Comparison of ENCODE assay signal across 2 cellular contexts in the genomic region with DNA sequence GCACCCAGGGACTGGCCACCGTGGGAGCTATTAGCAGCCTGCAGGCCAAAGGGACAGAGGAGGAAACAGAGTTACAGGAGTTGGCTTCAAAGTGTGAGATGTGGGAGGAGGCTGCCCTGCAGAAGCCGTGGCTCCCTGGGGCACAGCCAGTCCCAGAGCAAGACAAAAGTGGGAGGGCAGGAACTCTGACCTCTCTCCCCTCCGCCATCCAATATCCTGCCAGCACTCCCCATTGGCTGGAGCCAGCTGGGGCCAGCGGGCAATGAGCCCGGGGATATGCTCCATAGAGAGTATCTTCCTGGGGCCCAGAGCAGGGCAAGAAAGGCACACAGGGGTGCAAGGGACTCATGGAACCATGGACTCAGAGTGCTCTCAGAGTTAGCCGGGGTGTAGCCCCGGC.
TF ChIP-seq lines count a peak whose summit lies in the region.

No MANE protein-coding gene starts in this region.

TF ChIP-seq in GM23338, 12 proteins besides CTCF, POLR2A, EP300 and RAD21 (continued from another document):
- TF ChIP-seq REST (IDR thresholded peaks at IDR 0.05; ENCODE audit: unreplicated experiment): no peak
- TF ChIP-seq STAT1 (IDR thresholded peaks at IDR 0.05; ENCODE audit: unreplicated experiment): no peak
- no peak for TF ChIP-seq NANOG (IDR thresholded peaks at IDR 0.05; ENCODE audit: borderline replicate concordance)
- TF ChIP-seq ZNF331 (CRISPR knock-in tag; IDR thresholded peaks at IDR 0.05; ENCODE audit: low read depth): no peak
- no peak for TF ChIP-seq EZH2 (IDR thresholded peaks at IDR 0.05; ENCODE audit: low read depth, unreplicated experiment)
- TF ChIP-seq, protein P1, sequence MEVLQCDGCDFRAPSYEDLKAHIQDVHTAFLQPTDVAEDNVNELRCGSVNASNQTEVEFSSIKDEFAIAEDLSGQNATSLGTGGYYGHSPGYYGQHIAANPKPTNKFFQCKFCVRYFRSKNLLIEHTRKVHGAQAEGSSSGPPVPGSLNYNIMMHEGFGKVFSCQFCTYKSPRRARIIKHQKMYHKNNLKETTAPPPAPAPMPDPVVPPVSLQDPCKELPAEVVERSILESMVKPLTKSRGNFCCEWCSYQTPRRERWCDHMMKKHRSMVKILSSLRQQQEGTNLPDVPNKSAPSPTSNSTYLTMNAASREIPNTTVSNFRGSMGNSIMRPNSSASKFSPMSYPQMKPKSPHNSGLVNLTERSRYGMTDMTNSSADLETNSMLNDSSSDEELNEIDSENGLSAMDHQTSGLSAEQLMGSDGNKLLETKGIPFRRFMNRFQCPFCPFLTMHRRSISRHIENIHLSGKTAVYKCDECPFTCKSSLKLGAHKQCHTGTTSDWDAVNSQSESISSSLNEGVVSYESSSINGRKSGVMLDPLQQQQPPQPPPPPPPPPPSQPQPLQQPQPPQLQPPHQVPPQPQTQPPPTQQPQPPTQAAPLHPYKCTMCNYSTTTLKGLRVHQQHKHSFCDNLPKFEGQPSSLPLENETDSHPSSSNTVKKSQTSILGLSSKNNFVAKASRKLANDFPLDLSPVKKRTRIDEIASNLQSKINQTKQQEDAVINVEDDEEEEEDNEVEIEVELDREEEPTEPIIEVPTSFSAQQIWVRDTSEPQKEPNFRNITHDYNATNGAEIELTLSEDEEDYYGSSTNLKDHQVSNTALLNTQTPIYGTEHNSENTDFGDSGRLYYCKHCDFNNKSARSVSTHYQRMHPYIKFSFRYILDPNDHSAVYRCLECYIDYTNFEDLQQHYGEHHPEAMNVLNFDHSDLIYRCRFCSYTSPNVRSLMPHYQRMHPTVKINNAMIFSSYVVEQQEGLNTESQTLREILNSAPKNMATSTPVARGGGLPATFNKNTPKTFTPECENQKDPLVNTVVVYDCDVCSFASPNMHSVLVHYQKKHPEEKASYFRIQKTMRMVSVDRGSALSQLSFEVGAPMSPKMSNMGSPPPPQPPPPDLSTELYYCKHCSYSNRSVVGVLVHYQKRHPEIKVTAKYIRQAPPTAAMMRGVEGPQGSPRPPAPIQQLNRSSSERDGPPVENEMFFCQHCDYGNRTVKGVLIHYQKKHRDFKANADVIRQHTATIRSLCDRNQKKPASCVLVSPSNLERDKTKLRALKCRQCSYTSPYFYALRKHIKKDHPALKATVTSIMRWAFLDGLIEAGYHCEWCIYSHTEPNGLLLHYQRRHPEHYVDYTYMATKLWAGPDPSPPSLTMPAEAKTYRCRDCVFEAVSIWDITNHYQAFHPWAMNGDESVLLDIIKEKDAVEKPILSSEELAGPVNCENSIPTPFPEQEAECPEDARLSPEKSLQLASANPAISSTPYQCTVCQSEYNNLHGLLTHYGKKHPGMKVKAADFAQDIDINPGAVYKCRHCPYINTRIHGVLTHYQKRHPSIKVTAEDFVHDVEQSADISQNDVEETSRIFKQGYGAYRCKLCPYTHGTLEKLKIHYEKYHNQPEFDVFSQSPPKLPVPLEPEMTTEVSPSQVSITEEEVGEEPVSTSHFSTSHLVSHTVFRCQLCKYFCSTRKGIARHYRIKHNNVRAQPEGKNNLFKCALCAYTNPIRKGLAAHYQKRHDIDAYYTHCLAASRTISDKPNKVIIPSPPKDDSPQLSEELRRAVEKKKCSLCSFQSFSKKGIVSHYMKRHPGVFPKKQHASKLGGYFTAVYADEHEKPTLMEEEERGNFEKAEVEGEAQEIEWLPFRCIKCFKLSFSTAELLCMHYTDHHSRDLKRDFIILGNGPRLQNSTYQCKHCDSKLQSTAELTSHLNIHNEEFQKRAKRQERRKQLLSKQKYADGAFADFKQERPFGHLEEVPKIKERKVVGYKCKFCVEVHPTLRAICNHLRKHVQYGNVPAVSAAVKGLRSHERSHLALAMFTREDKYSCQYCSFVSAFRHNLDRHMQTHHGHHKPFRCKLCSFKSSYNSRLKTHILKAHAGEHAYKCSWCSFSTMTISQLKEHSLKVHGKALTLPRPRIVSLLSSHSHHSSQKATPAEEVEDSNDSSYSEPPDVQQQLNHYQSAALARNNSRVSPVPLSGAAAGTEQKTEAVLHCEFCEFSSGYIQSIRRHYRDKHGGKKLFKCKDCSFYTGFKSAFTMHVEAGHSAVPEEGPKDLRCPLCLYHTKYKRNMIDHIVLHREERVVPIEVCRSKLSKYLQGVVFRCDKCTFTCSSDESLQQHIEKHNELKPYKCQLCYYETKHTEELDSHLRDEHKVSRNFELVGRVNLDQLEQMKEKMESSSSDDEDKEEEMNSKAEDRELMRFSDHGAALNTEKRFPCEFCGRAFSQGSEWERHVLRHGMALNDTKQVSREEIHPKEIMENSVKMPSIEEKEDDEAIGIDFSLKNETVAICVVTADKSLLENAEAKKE (CRISPR knock-in tag; IDR thresholded peaks at IDR 0.05): no peak
- TF ChIP-seq, protein P2, sequence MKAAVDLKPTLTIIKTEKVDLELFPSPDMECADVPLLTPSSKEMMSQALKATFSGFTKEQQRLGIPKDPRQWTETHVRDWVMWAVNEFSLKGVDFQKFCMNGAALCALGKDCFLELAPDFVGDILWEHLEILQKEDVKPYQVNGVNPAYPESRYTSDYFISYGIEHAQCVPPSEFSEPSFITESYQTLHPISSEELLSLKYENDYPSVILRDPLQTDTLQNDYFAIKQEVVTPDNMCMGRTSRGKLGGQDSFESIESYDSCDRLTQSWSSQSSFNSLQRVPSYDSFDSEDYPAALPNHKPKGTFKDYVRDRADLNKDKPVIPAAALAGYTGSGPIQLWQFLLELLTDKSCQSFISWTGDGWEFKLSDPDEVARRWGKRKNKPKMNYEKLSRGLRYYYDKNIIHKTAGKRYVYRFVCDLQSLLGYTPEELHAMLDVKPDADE (IDR thresholded peaks at IDR 0.05): no peak
- TF ChIP-seq POLR2AphosphoS5 (IDR thresholded peaks at IDR 0.05; ENCODE audit: low read depth): no peak
- no peak for TF ChIP-seq EZH2phosphoT487 (IDR thresholded peaks at IDR 0.05; ENCODE audit: unreplicated experiment)

TF ChIP-seq in liver, 16 proteins besides CTCF, POLR2A, EP300 and RAD21 (continued from another document):
- TF ChIP-seq ATF3 (IDR thresholded peaks at IDR 0.05) (no peak), GABPA (IDR thresholded peaks at IDR 0.05 in 1 of 2, conservative IDR thresholded peaks at IDR 0.05 in 1 of 2) (no peak), REST (IDR thresholded peaks at IDR 0.05) (no peak), FOXA2 (IDR thresholded peaks at IDR 0.05) (no peak), JUND (IDR thresholded peaks at IDR 0.05) (peak in 1 of 2 donors; percentile 17)
